Comparison of ENCODE assay signal across 1 cellular context in genomic region chr12:121793836-121794531, GRCh38.
TF ChIP-seq lines count a peak whose summit lies in the region.

No MANE protein-coding gene starts in this region.

TF ChIP-seq in K562, 482 proteins besides CTCF, POLR2A, EP300 and RAD21 (continued from another document):
- TF ChIP-seq ETS2 (tag; IDR thresholded peaks at IDR 0.05; ENCODE audit: borderline replicate concordance, poor library complexity, severe bottlenecking): no peak
- TF ChIP-seq CTBP1 (IDR thresholded peaks at IDR 0.05; ENCODE audit: borderline replicate concordance): peak; percentile 85
- no peak for TF ChIP-seq AFF1 (IDR thresholded peaks at IDR 0.05; ENCODE audit: low read depth in 1 of 2, partially characterized antibody in 2 of 2)
- TF ChIP-seq NCOA2 (IDR thresholded peaks at IDR 0.05; ENCODE audit: partially characterized antibody in 2 of 2): no peak
- TF ChIP-seq ZNF277 (CRISPR knock-in tag; IDR thresholded peaks at IDR 0.05; ENCODE audit: borderline replicate concordance): no peak
- peak; percentile 94 for TF ChIP-seq RB1 (IDR thresholded peaks at IDR 0.05; ENCODE audit: low read depth)
- TF ChIP-seq ARHGAP35 (IDR thresholded peaks at IDR 0.05; ENCODE audit: partially characterized antibody): no peak
- peak; percentile 64; the same call in 1 of the 2 replicates for TF ChIP-seq PHF21A (IDR thresholded peaks at IDR 0.05; ENCODE audit: borderline replicate concordance, low read depth)
- TF ChIP-seq TFAM (CRISPR knock-in tag; conservative IDR thresholded peaks at IDR 0.05): no peak
- no peak for TF ChIP-seq RFX7 (CRISPR knock-in tag; IDR thresholded peaks at IDR 0.05)
- TF ChIP-seq SOX6 (IDR thresholded peaks at IDR 0.05): peak; percentile 40; the same call in 1 of the 2 replicates
- no peak for TF ChIP-seq RUNX1 (IDR thresholded peaks at IDR 0.05; ENCODE audit: low read depth)
- TF ChIP-seq MBD1 (CRISPR knock-in tag; IDR thresholded peaks at IDR 0.05): no peak
- TF ChIP-seq MXD1 (CRISPR knock-in tag; IDR thresholded peaks at IDR 0.05; ENCODE audit: borderline replicate concordance, poor library complexity, severe bottlenecking): no peak
- peak; percentile 78 for TF ChIP-seq BHLHE40 (IDR thresholded peaks at IDR 0.05; ENCODE audit: low read length)
- TF ChIP-seq RAD51 (IDR thresholded peaks at IDR 0.05; ENCODE audit: borderline replicate concordance, low read depth): 0 out of 2 replicates have a peak, but pooled peaks have one; percentile 13
- TF ChIP-seq ZNF384 (IDR thresholded peaks at IDR 0.05; ENCODE audit: low read depth, low read length): peak; percentile 46; the same call in 1 of the 2 replicates
- no peak for TF ChIP-seq CBFA2T3 (IDR thresholded peaks at IDR 0.05)
